In genomic region chr21:19547951-19548635, GRCh38 we compare ENCODE assay signal across 18 cellular contexts.
DNase-seq lines count a peak whose midpoint lies in the region; ATAC-seq and TF ChIP-seq lines count a peak whose summit lies in the region.
"Had no signal": no experiment of that assay in that cellular context is flagged by ENCODE, and none has a peak within 500 bp of the region (broad histone marks: within the 10 kb centered on the region; RNA-seq: fewer than 3 reads in every experiment).

No MANE protein-coding gene starts in this region.

- intact Hi-C loops in MCF 10A (cut with micrococcal nuclease) = no loop called here

- DNase-seq in GM23338 (ENCODE audit: low spot score) (no peak), OCI-M1 (lab: John Stamatoyannopoulos, UW) (peak; percentile 12), hippocampal formation (lab: John Stamatoyannopoulos, UW) (peak; percentile 35 to 90), retina (peak; percentile 65), NCI-H510A treated with DMSO at 0.1 percent for 48 hours (lab: John Stamatoyannopoulos, UW) (no peak), MCF 10A (ENCODE audit: unreplicated experiment) (no peak), MM.1S (no peak), activated T-cell treated with anti-CD3 and anti-CD28 coated beads for 4 hours (no peak)
- DNase-seq: IMR-90, Karpas-422, NCI-H2029, NCI-H2171 treated with DMSO at 0.1 percent for 48 hours, NCI-H446 treated with DMSO at 0.1 percent for 48 hours, Peyer's patch had no signal

- CTCF ChIA-PET in MCF 10A (lab: Yijun Ruan, JAX) = interaction anchor here (0.7 kb wide), 1 partner anchor 251 kb away, joined by 3 read pairs; no protein-coding TSS in a partner anchor

- no peak overlapping the region for H3K4me3 Mint-ChIP-seq in GM23338
- H3K4me3 Mint-ChIP-seq in MCF 10A (ENCODE audit: unreplicated experiment) = no peak overlapping the region
- H3K4me3 Mint-ChIP-seq: CD14-positive monocyte had no signal

- H3K9me2 ChIP-seq in GM23338 (ENCODE audit: insufficient read depth) (no peaks in the 10 kb centered on the region), MM.1S (replicated peaks; ENCODE audit: insufficient read depth, low read length) (no peaks in the 10 kb centered on the region)

- no TSS peak for BruUV-seq in MCF 10A (replicated peaks; lab: Mats Ljungman, UMichigan)

- H3K4me1 Mint-ChIP-seq in GM23338 = peaks cover 3% of the 10 kb centered on the region; the same call in 2 of the 3 replicates
- peaks cover 8% of the 10 kb centered on the region for H3K4me1 Mint-ChIP-seq in MCF 10A (ENCODE audit: insufficient read depth, unreplicated experiment)
- H3K4me1 Mint-ChIP-seq: CD14-positive monocyte had no signal

- H2AFZ ChIP-seq in GM23338 (peak overlapping the region; percentile 70; the same call in 1 of the 2 replicates), MM.1S (ENCODE audit: low read length) (no peak overlapping the region)

- H3K27me3 ChIP-seq in GM23338 (ENCODE audit: insufficient read depth) (no peaks in the 10 kb centered on the region), MM.1S (replicated peaks; ENCODE audit: insufficient read depth, low read length) (no peaks in the 10 kb centered on the region)
- H3K27me3 ChIP-seq: Peyer's patch had no signal

- H3K36me3 ChIP-seq in GM23338 (ENCODE audit: insufficient read depth) (peaks cover 18% of the 10 kb centered on the region), MM.1S (replicated peaks; ENCODE audit: insufficient read depth, low read length) (no peaks in the 10 kb centered on the region)
- H3K36me3 ChIP-seq: HAP-1, Peyer's patch had no signal

- ATAC-seq in GM23338 = no peak
- ATAC-seq: Right ventricle myocardium inferior had no signal

- H3K9ac ChIP-seq in MM.1S (ENCODE audit: low read length) = no peak overlapping the region

- POLR2A ChIA-PET in MCF 10A (lab: Yijun Ruan, JAX) = interaction anchor here (0.7 kb wide), 1 partner anchor 9 kb away, joined by 3 read pairs; no protein-coding TSS in a partner anchor

- H3K4me3 ChIP-seq in GM23338 (no peak overlapping the region), MM.1S (ENCODE audit: low read length) (no peak overlapping the region)
- H3K4me3 ChIP-seq: HAP-1, Peyer's patch, SK-N-MC had no signal

- H3K79me2 ChIP-seq in GM23338 (replicated peaks; ENCODE audit: insufficient read depth) = no peaks in the 10 kb centered on the region
- H3K79me2 ChIP-seq in MM.1S (ENCODE audit: low read length) = no peaks in the 10 kb centered on the region

- TF ChIP-seq CTCF in GM23338 (conservative IDR thresholded peaks at IDR 0.05; ENCODE audit: low read depth in 2 of 2) (no peak), MCF 10A (IDR thresholded peaks at IDR 0.05; ENCODE audit: unreplicated experiment) (no peak), MM.1S (IDR thresholded peaks at IDR 0.05; ENCODE audit: low read length) (no peak)

- H3F3A ChIP-seq in GM23338 (replicated peaks; ENCODE audit: low read depth) (no peaks in the 10 kb centered on the region), MM.1S (ENCODE audit: insufficient read depth, low read length) (no peaks in the 10 kb centered on the region)

- H4K20me1 ChIP-seq in GM23338 (replicated peaks; ENCODE audit: insufficient read depth) (no peaks in the 10 kb centered on the region), MM.1S (ENCODE audit: insufficient read depth, low read length) (no peaks in the 10 kb centered on the region)

- peaks cover 4% of the 10 kb centered on the region for H3K27me3 Mint-ChIP-seq in GM23338 (ENCODE audit: insufficient read depth, low read depth, poor library complexity)
- H3K27me3 Mint-ChIP-seq in MCF 10A (ENCODE audit: insufficient read depth, unreplicated experiment) = no peaks in the 10 kb centered on the region

- H3K27ac ChIP-seq in GM23338 (ENCODE audit: low read depth) = no peak overlapping the region
- H3K27ac ChIP-seq in MM.1S (ENCODE audit: low read length) = no peak overlapping the region
- H3K27ac ChIP-seq: Peyer's patch, SK-N-MC had no signal

- peaks cover 52% of the 10 kb centered on the region for H3K9me3 Mint-ChIP-seq in GM23338
- H3K9me3 Mint-ChIP-seq in MCF 10A (ENCODE audit: unreplicated experiment) = peaks cover 16% of the 10 kb centered on the region

- no peak overlapping the region for H3K4me2 ChIP-seq in GM23338
- no peak overlapping the region for H3K4me2 ChIP-seq in MM.1S (ENCODE audit: low read depth, low read length)

- peaks cover 5% of the 10 kb centered on the region; the same call in 1 of the 2 replicates for H3K4me1 ChIP-seq in GM23338 (ENCODE audit: insufficient read depth)
- no peaks in the 10 kb centered on the region for H3K4me1 ChIP-seq in MM.1S (ENCODE audit: low read length)
- H3K4me1 ChIP-seq: HAP-1, Peyer's patch had no signal

- H3K27ac Mint-ChIP-seq in GM23338 (no peak overlapping the region), MCF 10A (ENCODE audit: low read depth, unreplicated experiment) (no peak overlapping the region)
- H3K27ac Mint-ChIP-seq: CD14-positive monocyte had no signal

- H3K9me3 ChIP-seq in MM.1S (replicated peaks; ENCODE audit: insufficient read depth, low read length) = no peaks in the 10 kb centered on the region
- H3K9me3 ChIP-seq: HAP-1, Peyer's patch had no signal

- H3K36me3 Mint-ChIP-seq in GM23338 (ENCODE audit: low read depth) (peaks cover 65% of the 10 kb centered on the region), MCF 10A (ENCODE audit: insufficient read depth, unreplicated experiment) (peaks cover 6% of the 10 kb centered on the region)
- H3K36me3 Mint-ChIP-seq: CD14-positive monocyte had no signal

TF ChIP-seq in GM23338, 12 proteins besides CTCF, POLR2A, EP300 and RAD21 (continues in another document):
- TF ChIP-seq, protein P1, sequence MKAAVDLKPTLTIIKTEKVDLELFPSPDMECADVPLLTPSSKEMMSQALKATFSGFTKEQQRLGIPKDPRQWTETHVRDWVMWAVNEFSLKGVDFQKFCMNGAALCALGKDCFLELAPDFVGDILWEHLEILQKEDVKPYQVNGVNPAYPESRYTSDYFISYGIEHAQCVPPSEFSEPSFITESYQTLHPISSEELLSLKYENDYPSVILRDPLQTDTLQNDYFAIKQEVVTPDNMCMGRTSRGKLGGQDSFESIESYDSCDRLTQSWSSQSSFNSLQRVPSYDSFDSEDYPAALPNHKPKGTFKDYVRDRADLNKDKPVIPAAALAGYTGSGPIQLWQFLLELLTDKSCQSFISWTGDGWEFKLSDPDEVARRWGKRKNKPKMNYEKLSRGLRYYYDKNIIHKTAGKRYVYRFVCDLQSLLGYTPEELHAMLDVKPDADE (IDR thresholded peaks at IDR 0.05) = no peak
- TF ChIP-seq REST (IDR thresholded peaks at IDR 0.05; ENCODE audit: unreplicated experiment) (no peak), JUNB (IDR thresholded peaks at IDR 0.05; ENCODE audit: unreplicated experiment) (no peak), POLR2AphosphoS5 (IDR thresholded peaks at IDR 0.05; ENCODE audit: low read depth) (no peak), ZNF331 (CRISPR knock-in tag; IDR thresholded peaks at IDR 0.05; ENCODE audit: low read depth) (no peak), ZNF114 (CRISPR knock-in tag; IDR thresholded peaks at IDR 0.05) (no peak)

Comparison
In these comparisons a context has a peak if more than half of its experiments do, and no peak if none do; other contexts are left out.
1. DNase-seq: peak in OCI-M1 (single experiment), hippocampal formation (2 of 2) and retina (single experiment); none in GM23338 (single experiment), NCI-H510A treated with DMSO at 0.1 percent for 48 hours (single experiment), MCF 10A (single experiment), MM.1S (single experiment) and activated T-cell treated with anti-CD3 and anti-CD28 coated beads for 4 hours (single experiment).